26 cellular contexts compared by ENCODE assay signal in genomic region chr4:39785031-39785430, GRCh38.
"Had no signal": no experiment of that assay in that cellular context is flagged by ENCODE, and none has a peak within 500 bp of the region (broad histone marks: within the 10 kb centered on the region; RNA-seq: fewer than 3 reads in every experiment).

No MANE protein-coding gene starts in this region.

- H3K27ac ChIP-seq: gastrocnemius medialis, left ventricle myocardium inferior, lower lobe of right lung, parathyroid adenoma, prostate gland, right atrium auricular region, spleen, thoracic aorta, vagina had no signal

- H3K36me3 Mint-ChIP-seq: natural killer cell had no signal

- H3K36me3 ChIP-seq: left ventricle myocardium inferior, prostate gland, right atrium auricular region had no signal

- H3K4me1 Mint-ChIP-seq: immature natural killer cell; natural killer cell; neural crest cell; stimulated activated memory B cell treated with anti-CD40 and anti-IgM and Interleukin-4, amounts not matched to agents 10 μg/mL and 1 μg/mL and 100 μg/mL, for 72 hours had no signal

- H3K27ac Mint-ChIP-seq: memory B cell; natural killer cell; stimulated activated memory B cell treated with anti-CD40 and anti-IgM and Interleukin-4, amounts not matched to agents 10 μg/mL and 1 μg/mL and 100 μg/mL, for 72 hours; stimulated activated naive CD8-positive, alpha-beta T cell treated with anti-CD3 and anti-CD28 coated beads, Interleukin-15, Interleukin-2, amounts not matched to agents 100 ng/mL and 50 ng/mL, for 24 hours had no signal

- H3K9me3 ChIP-seq: gastrocnemius medialis, left ventricle myocardium inferior, lower lobe of right lung, prostate gland, right atrium auricular region, spleen, thoracic aorta, vagina had no signal

- H3K27me3 ChIP-seq: gastrocnemius medialis, right atrium auricular region, spleen, vagina had no signal

- H3K4me3 ChIP-seq: gastrocnemius medialis, left ventricle myocardium inferior, lower lobe of right lung, prostate gland, right atrium auricular region, spleen, thoracic aorta, vagina had no signal

- ATAC-seq: esophagus mucosa; gastrocnemius medialis; left colon; lower lobe of right lung; natural killer cell; sciatic nerve; stimulated activated memory B cell treated with anti-CD40 and anti-IgM and Interleukin-4, amounts not matched to agents 10 μg/mL and 1 μg/mL and 100 μg/mL, for 72 hours had no signal

- H3K9me3 Mint-ChIP-seq: memory B cell; natural killer cell; neural crest cell; stimulated activated memory B cell treated with anti-CD40 and anti-IgM and Interleukin-4, amounts not matched to agents 10 μg/mL and 1 μg/mL and 100 μg/mL, for 72 hours; stimulated activated naive CD8-positive, alpha-beta T cell treated with anti-CD3 and anti-CD28 coated beads, Interleukin-15, Interleukin-2, amounts not matched to agents 100 ng/mL and 50 ng/mL, for 24 hours had no signal

- H3K4me3 Mint-ChIP-seq: immature natural killer cell; memory B cell; natural killer cell; neural crest cell; stimulated activated memory B cell treated with anti-CD40 and anti-IgM and Interleukin-4, amounts not matched to agents 10 μg/mL and 1 μg/mL and 100 μg/mL, for 72 hours; stimulated activated naive CD8-positive, alpha-beta T cell treated with anti-CD3 and anti-CD28 coated beads, Interleukin-15, Interleukin-2, amounts not matched to agents 100 ng/mL and 50 ng/mL, for 24 hours had no signal

- H3K27me3 Mint-ChIP-seq: memory B cell; stimulated activated memory B cell treated with anti-CD40 and anti-IgM and Interleukin-4, amounts not matched to agents 10 μg/mL and 1 μg/mL and 100 μg/mL, for 72 hours; stimulated activated naive CD8-positive, alpha-beta T cell treated with anti-CD3 and anti-CD28 coated beads, Interleukin-15, Interleukin-2, amounts not matched to agents 100 ng/mL and 50 ng/mL, for 24 hours had no signal

- H3K4me1 ChIP-seq: gastrocnemius medialis, lower lobe of right lung, parathyroid adenoma, prostate gland, right atrium auricular region, spleen, vagina had no signal

- DNase-seq: cerebellar nuclear complex; cortex of kidney; effector CD4-positive, alpha-beta T cell; foreskin fibroblast; gastrocnemius medialis; hypothalamus; immature natural killer cell; kidney glomerular epithelial cell; left colon; left ventricle myocardium inferior; lower lobe of right lung; natural killer cell; spleen; stimulated activated CD4-positive, alpha-beta T cell treated with anti-CD3 and anti-CD28 coated beads, Interleukin-4, amount 100 ng/mL, for 4 hours; trophoblast cell had no signal
